ENCODE assay signal across 9 cellular contexts in genomic region chr2:64586883-64587481, GRCh38.
DNase-seq lines count a peak whose midpoint lies in the region; ATAC-seq, FAIRE-seq and TF ChIP-seq lines count a peak whose summit lies in the region.
"Had no signal": no experiment of that assay in that cellular context is flagged by ENCODE, and none has a peak within 500 bp of the region (broad histone marks: within the 10 kb centered on the region; RNA-seq: fewer than 3 reads in every experiment).

No MANE protein-coding gene starts in this region.

- TF ChIP-seq CTCF in esophagus muscularis mucosa (IDR thresholded peaks at IDR 0.05), result peak; percentile 64 to 69 (median 67)

- H3K27ac Mint-ChIP-seq in naive thymus-derived CD8-positive, alpha-beta T cell, result peak overlapping the region in 1 of 10 donors; percentile 19

- peak; percentile 52 to 69 for ATAC-seq in naive thymus-derived CD8-positive, alpha-beta T cell
- ATAC-seq in GM21360 (IDR thresholded peaks at IDR 0.05; ENCODE audit: unreplicated experiment) (no peak), GM19467 (IDR thresholded peaks at IDR 0.05; ENCODE audit: unreplicated experiment) (no peak), HG03520 (IDR thresholded peaks at IDR 0.05; ENCODE audit: unreplicated experiment) (no peak)

- peaks cover 0 to 5% (median 0%) of the 10 kb centered on the region in 4 donors for H3K4me1 ChIP-seq in esophagus muscularis mucosa

- H3K36me3 ChIP-seq in esophagus muscularis mucosa, result peaks cover 27 to 64% (median 43%) of the 10 kb centered on the region in 4 donors

- TF ChIP-seq POLR2A in esophagus muscularis mucosa (IDR thresholded peaks at IDR 0.05; ENCODE audit: low read depth), result no peak

- H3K27ac ChIP-seq in esophagus muscularis mucosa (replicated peaks in 1 of 4), result no peak overlapping the region

- POLR2A ChIA-PET in naive thymus-derived CD8-positive, alpha-beta T cell (lab: Charles Lee), result interaction anchor here (1.6 kb wide), 1 partner anchor 282 kb away, joined by 3 read pairs; no protein-coding TSS in a partner anchor

- no peaks in the 10 kb centered on the region for H3K9me3 ChIP-seq in esophagus muscularis mucosa

- intact Hi-C loops in esophagus muscularis mucosa (cut with DNase I), result loop anchor here (2.0 to 10.0 kb wide), 3 partner anchors 278 to 988 kb away; no protein-coding TSS in a partner anchor

- WGBS in esophagus muscularis mucosa, result 49% methylated on average over 6 of the region's 6 CpGs

- H3K9me3 Mint-ChIP-seq in naive thymus-derived CD8-positive, alpha-beta T cell, result no peaks in the 10 kb centered on the region
- H3K9me3 Mint-ChIP-seq: T-cell had no signal

- H3K4me1 Mint-ChIP-seq in naive thymus-derived CD8-positive, alpha-beta T cell, result peaks cover 0 to 9% (median 5%) of the 10 kb centered on the region in 4 donors

- no peaks in the 10 kb centered on the region for H3K27me3 Mint-ChIP-seq in naive thymus-derived CD8-positive, alpha-beta T cell
- H3K27me3 Mint-ChIP-seq: T-cell had no signal

- no peaks in the 10 kb centered on the region for H3K27me3 ChIP-seq in esophagus muscularis mucosa

- peak; percentile 17 for DNase-seq in DMS79 (lab: John Stamatoyannopoulos, UW)
- peak; percentile 61 for DNase-seq in HTR-8/SVneo (ENCODE audit: insufficient read length, low spot score)
- peak; percentile 9 to 25 for DNase-seq in SHP77 (lab: John Stamatoyannopoulos, UW)
- no peak for DNase-seq in esophagus muscularis mucosa (ENCODE audit: extremely low spot score)
- DNase-seq in naive thymus-derived CD8-positive, alpha-beta T cell, result peak in 3 of 10 donors; percentile 48 to 55 (median 51)
- DNase-seq: T-cell had no signal

- H3K4me3 Mint-ChIP-seq in naive thymus-derived CD8-positive, alpha-beta T cell, result no peak overlapping the region
- H3K4me3 Mint-ChIP-seq: T-cell had no signal

- TF ChIP-seq EP300 in esophagus muscularis mucosa (IDR thresholded peaks at IDR 0.05), result no peak

- FAIRE-seq in HTR-8/SVneo (lab: Jason Lieb, UNC), result no peak

- H3K36me3 Mint-ChIP-seq in naive thymus-derived CD8-positive, alpha-beta T cell, result peaks cover 0 to 73% (median 0%) of the 10 kb centered on the region in 3 donors

- no peak overlapping the region for H3K4me3 ChIP-seq in esophagus muscularis mucosa

Comparison
In these comparisons a context has a peak if more than half of its experiments do, and no peak if none do; other contexts are left out.
1. ATAC-seq: peak in naive thymus-derived CD8-positive, alpha-beta T cell (2 of 2); none in GM21360 (single experiment), GM19467 (single experiment) and HG03520 (single experiment).